8 cellular contexts compared by ENCODE assay signal in the genomic region with DNA sequence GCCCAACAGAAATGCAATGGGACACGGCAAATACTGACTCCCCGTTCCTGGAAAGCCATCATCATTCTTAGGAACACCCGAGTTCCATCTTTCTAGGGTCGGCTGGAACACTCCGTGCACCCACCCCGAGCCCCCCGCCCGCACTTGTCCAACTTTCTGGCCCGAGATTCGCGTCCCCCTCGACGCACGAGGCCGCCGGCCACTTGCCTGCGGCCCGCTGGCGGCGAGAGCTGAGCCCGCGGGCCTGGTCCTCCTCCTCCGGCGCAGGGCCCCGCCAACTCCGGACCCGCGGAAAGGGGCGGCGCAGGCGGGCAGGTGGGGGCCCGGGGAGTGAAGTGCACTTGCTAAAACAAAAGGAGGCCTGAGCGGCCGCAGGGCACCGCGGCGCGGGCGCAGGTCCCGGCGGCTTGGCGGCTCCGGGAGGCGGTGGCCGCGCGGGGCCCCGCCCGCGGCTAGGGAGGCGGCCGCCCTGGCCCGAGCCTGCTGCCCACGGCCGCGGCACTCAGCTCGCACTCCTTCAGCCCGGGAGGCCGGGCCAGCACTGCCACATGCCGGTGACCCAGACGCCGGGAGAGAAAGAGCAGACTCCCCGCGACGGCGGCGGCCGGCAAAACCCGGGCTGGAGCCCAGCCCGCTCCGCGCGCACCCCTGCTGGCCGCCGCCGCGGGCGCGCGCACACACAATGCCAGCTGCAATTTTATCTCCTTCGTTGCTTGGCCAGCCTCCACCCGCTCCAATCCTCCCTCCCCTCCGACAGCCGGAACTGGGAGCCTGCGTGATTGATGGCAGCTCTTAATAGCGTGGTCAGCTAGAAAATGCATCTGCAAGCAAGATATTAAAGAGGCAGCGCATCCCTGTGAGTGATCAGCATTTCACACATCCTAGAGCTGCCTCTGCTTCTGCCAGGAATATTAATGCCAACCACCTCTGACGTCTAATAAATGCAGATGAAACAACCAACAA.
A peak's percentile ranks its signal among the peaks of the same experiment; 100 is the strongest.
DNase-seq lines count a peak whose midpoint lies in the region; ATAC-seq lines count a peak whose summit lies in the region.

No MANE protein-coding gene starts in this region.

- peak overlapping the region; percentile 58 for H3K4me3 ChIP-seq in NT2/D1 (ENCODE audit: insufficient read length, low read depth)

- peak; percentile 75 for ATAC-seq in GM21360 (IDR thresholded peaks at IDR 0.05; ENCODE audit: unreplicated experiment)

- H3K27me3 ChIP-seq in NT2/D1 (ENCODE audit: insufficient read depth, insufficient read length), result no peaks in the 10 kb centered on the region

- H3K27ac ChIP-seq in epithelial cell of prostate, result peak overlapping the region; percentile 80

- no peaks in the 10 kb centered on the region for H3K4me1 ChIP-seq in NT2/D1 (ENCODE audit: insufficient read depth, insufficient read length)

- no peaks in the 10 kb centered on the region for H3K9me3 ChIP-seq in NT2/D1 (ENCODE audit: insufficient read depth, low read length)

- peak overlapping the region; percentile 76 for H3K9ac ChIP-seq in NT2/D1 (ENCODE audit: insufficient read length, low read depth)

- DNase-seq in COR-L47 (lab: John Stamatoyannopoulos, UW), result peak; percentile 96
- peak in 73 of 76 experiments; percentile 12 to 89 (median 72) for DNase-seq in HUDEP-2 (lab: John Stamatoyannopoulos, UW; ENCODE audit: unreplicated experiment in 76 of 76)
- DNase-seq in NT2/D1 (ENCODE audit: low read depth, low spot score), result peak; percentile 57
- peak; percentile 46 for DNase-seq in activated T-cell treated with anti-CD3 and anti-CD28 coated beads for 24 hours (ENCODE audit: low read depth)
- peak; percentile 53 for DNase-seq in epithelial cell of prostate (ENCODE audit: low read depth, low spot score)
- peak; percentile 91 for DNase-seq in midbrain (lab: John Stamatoyannopoulos, UW)
- peak; percentile 49 for DNase-seq in stimulated activated CD8-positive, alpha-beta memory T cell treated with anti-CD3 and anti-CD28 coated beads, Interleukin-4, amount 100 ng/mL, for 24 hours (ENCODE audit: low read depth)

- peaks cover 3% of the 10 kb centered on the region for H3K36me3 ChIP-seq in NT2/D1 (ENCODE audit: insufficient read depth, insufficient read length, low read length)

Comparison
In these comparisons a context has a peak if more than half of its experiments do, and no peak if none do; other contexts are left out.
1. Peak in every context shown above with its lines: DNase-seq, ATAC-seq, H3K4me3 ChIP-seq and H3K27ac ChIP-seq.
2. DNase-seq: peak in every context shown above with its lines; median percentile 96 in COR-L47; 91 in midbrain; 72 in HUDEP-2; 57 in NT2/D1; 53 in epithelial cell of prostate; 49 in stimulated activated CD8-positive, alpha-beta memory T cell treated with anti-CD3 and anti-CD28 coated beads, Interleukin-4, amount 100 ng/mL, for 24 hours; 46 in activated T-cell treated with anti-CD3 and anti-CD28 coated beads for 24 hours.